14 cellular contexts compared by ENCODE assay signal in genomic region chr5:43314724-43315123, GRCh38. TPM values are rescaled to one million over a fixed set of nuclear protein-coding genes. Genes with fewer than 3 reads are reported as not detected.
DNase-seq lines count a peak whose midpoint lies in the region; ATAC-seq, FAIRE-seq and TF ChIP-seq lines count a peak whose summit lies in the region.
"Had no signal": no experiment of that assay in that cellular context is flagged by ENCODE, and none has a peak within 500 bp of the region (broad histone marks: within the 10 kb centered on the region; RNA-seq: fewer than 3 reads in every experiment).

No MANE protein-coding gene starts in this region.

- H3K27me3 Mint-ChIP-seq in activated T-helper 2 cell treated with anti-CD3 and anti-CD28 coated beads, Interferon-gamma antibody, Interleukin-2, Interleukin-4, amounts not matched to agents 10 μg/mL and 5 μg/mL and 100 μg/mL, durations not matched to agents 14 hours and 24 hours and 36 hours (ENCODE audit: low read depth): no peaks in the 10 kb centered on the region
- H3K27me3 Mint-ChIP-seq in memory B cell: peaks cover 2% of the 10 kb centered on the region
- H3K27me3 Mint-ChIP-seq in naive thymus-derived CD8-positive, alpha-beta T cell: peaks cover 0 to 2% (median 0%) of the 10 kb centered on the region in 5 donors

- POLR2A ChIA-PET in A549 (lab: Yijun Ruan, JAX): interaction anchor here (1.2 to 3.0 kb wide), 2 partner anchors 170 to 193 kb away, joined by 3 to 29 read pairs; partner anchors contain the start of gene TMEM267
- POLR2A ChIA-PET in naive thymus-derived CD8-positive, alpha-beta T cell (lab: Charles Lee): interaction anchor here (1.3 to 3.4 kb wide), 6 partner anchors 193 to 1411 kb away, joined by 4 to 38 read pairs (median 18); partner anchors contain the start of genes RIMOC1 and ZNF131

- H3K9me3 Mint-ChIP-seq in activated T-helper 2 cell treated with anti-CD3 and anti-CD28 coated beads, Interferon-gamma antibody, Interleukin-2, Interleukin-4, amounts not matched to agents 10 μg/mL and 5 μg/mL and 100 μg/mL, durations not matched to agents 14 hours and 24 hours and 36 hours: peaks cover 24% of the 10 kb centered on the region
- H3K9me3 Mint-ChIP-seq in memory B cell: peaks cover 1% of the 10 kb centered on the region
- peaks cover 0 to 3% (median 0%) of the 10 kb centered on the region in 9 donors for H3K9me3 Mint-ChIP-seq in naive thymus-derived CD8-positive, alpha-beta T cell
- H3K9me3 Mint-ChIP-seq: central memory CD8-positive, alpha-beta T cell had no signal

- H3K36me3 Mint-ChIP-seq in activated T-helper 2 cell treated with anti-CD3 and anti-CD28 coated beads, Interferon-gamma antibody, Interleukin-2, Interleukin-4, amounts not matched to agents 10 μg/mL and 5 μg/mL and 100 μg/mL, durations not matched to agents 14 hours and 24 hours and 36 hours (ENCODE audit: low read depth): peaks cover 44% of the 10 kb centered on the region
- H3K36me3 Mint-ChIP-seq in memory B cell: no peaks in the 10 kb centered on the region
- no peaks in the 10 kb centered on the region for H3K36me3 Mint-ChIP-seq in naive thymus-derived CD8-positive, alpha-beta T cell

- no peak for TF ChIP-seq POLR2A in A549 (IDR thresholded peaks at IDR 0.05; ENCODE audit: low read length)

- H3K9ac ChIP-seq in GM23248: no peak overlapping the region

- no peaks in the 10 kb centered on the region for H3K9me2 ChIP-seq in GM23248 (ENCODE audit: insufficient read depth)

- peak in 1 of 2 experiments; percentile 36; a peak in 1 of 5 replicates for TF ChIP-seq EP300 in A549 (IDR thresholded peaks at IDR 0.05)

- H3F3A ChIP-seq in GM23248 (ENCODE audit: insufficient read depth): peaks cover 6% of the 10 kb centered on the region; the same call in 1 of the 2 replicates

- H3K79me2 ChIP-seq in GM23248 (ENCODE audit: insufficient read depth): peaks cover 33% of the 10 kb centered on the region

- H2AFZ ChIP-seq in GM23248: peak overlapping the region; percentile 98; the same call in 1 of the 2 replicates

- H3K4me2 ChIP-seq in A549 (peak overlapping the region; percentile 90), GM23248 (ENCODE audit: unreplicated experiment) (no peak overlapping the region)

- in situ Hi-C loops in GM23248 (cut with MboI): no loop called here

- H3K27ac Mint-ChIP-seq in activated T-helper 2 cell treated with anti-CD3 and anti-CD28 coated beads, Interferon-gamma antibody, Interleukin-2, Interleukin-4, amounts not matched to agents 10 μg/mL and 5 μg/mL and 100 μg/mL, durations not matched to agents 14 hours and 24 hours and 36 hours: peak overlapping the region; percentile 95
- H3K27ac Mint-ChIP-seq in memory B cell: peak overlapping the region; percentile 98
- peak overlapping the region in 5 of 10 donors; percentile 7 to 98 (median 96) for H3K27ac Mint-ChIP-seq in naive thymus-derived CD8-positive, alpha-beta T cell

- no peaks in the 10 kb centered on the region for H3K36me3 ChIP-seq in GM23248 (ENCODE audit: low read depth)
- H3K36me3 ChIP-seq: suprapubic skin had no signal

- no peak for TF ChIP-seq CTCF in A549 (IDR thresholded peaks at IDR 0.05)

- no peaks in the 10 kb centered on the region for H3K9me3 ChIP-seq in A549
- H3K9me3 ChIP-seq in GM23248 (ENCODE audit: low read depth): no peaks in the 10 kb centered on the region
- H3K9me3 ChIP-seq: psoas muscle, suprapubic skin had no signal

- no peaks in the 10 kb centered on the region for H3K27me3 ChIP-seq in GM23248 (replicated peaks; ENCODE audit: insufficient read depth)
- H3K27me3 ChIP-seq: suprapubic skin had no signal

- DNase-seq in A549 (ENCODE audit: low read depth in 1 of 2, low spot score in 1 of 2) (peak in 1 of 2 experiments; percentile 86), GM23248 (no peak), memory B cell (ENCODE audit: low spot score in 2 of 2) (no peak), GM03348 (ENCODE audit: low spot score) (no peak), NCI-H1436 (lab: John Stamatoyannopoulos, UW) (no peak)
- no peak for DNase-seq in activated T-helper 2 cell treated with anti-CD3 and anti-CD28 coated beads, Interferon-gamma antibody, Interleukin-2, Interleukin-4, amounts not matched to agents 10 μg/mL and 5 μg/mL and 100 μg/mL, durations not matched to agents 14 hours and 24 hours and 36 hours (ENCODE audit: low spot score)
- no peak for DNase-seq in naive thymus-derived CD8-positive, alpha-beta T cell
- DNase-seq: islet precursor cell; NCI-H510A; psoas muscle; stimulated activated CD4-positive, alpha-beta T cell treated with anti-CD3 and anti-CD28 coated beads, Interleukin-4, amount 100 ng/mL, for 4 hours had no signal

- 3% methylated on average over 6 of the region's 6 CpGs for WGBS in A549 (ENCODE audit: missing lambda C conversion rate)
- 95 to 97% methylated on average over 6 of the region's 6 CpGs for WGBS in GM23248 (ENCODE audit: low coverage in 1 of 2, low lambda C conversion rate in 2 of 2, missing lambda C conversion rate in 2 of 2), 2 experiments

- H3K27ac ChIP-seq in A549 (peak overlapping the region; percentile 81), GM23248 (no peak overlapping the region)

- intact Hi-C loops in activated T-helper 2 cell treated with anti-CD3 and anti-CD28 coated beads, Interferon-gamma antibody, Interleukin-2, Interleukin-4, amounts not matched to agents 10 μg/mL and 5 μg/mL and 100 μg/mL, durations not matched to agents 14 hours and 24 hours and 36 hours (cut with micrococcal nuclease): loop anchor here (1.0 to 5.0 kb wide), 6 partner anchors 10 to 320 kb away; partner anchors contain the start of gene NNT

- TF ChIP-seq RAD21 in A549 (conservative IDR thresholded peaks at IDR 0.05 in 1 of 2, IDR thresholded peaks at IDR 0.05 in 1 of 2): no peak

- CTCF ChIA-PET in A549 (lab: Yijun Ruan, JAX): interaction anchor here (1.0 to 3.8 kb wide), 4 partner anchors 74 to 406 kb away, joined by 3 to 32 read pairs (median 7); partner anchors contain the start of gene TMEM267

- H3K4me3 ChIP-seq in A549 (peak overlapping the region; percentile 30; the same call in 1 of the 3 replicates), GM23248 (no peak overlapping the region)
- H3K4me3 ChIP-seq: suprapubic skin had no signal

- H4K20me1 ChIP-seq in GM23248 (ENCODE audit: insufficient read depth): no peaks in the 10 kb centered on the region

- peak in 1 of 2 experiments; percentile 20; a peak in 3 of 6 replicates for ATAC-seq in A549
- no peak for ATAC-seq in memory B cell (ENCODE audit: low read depth)
- ATAC-seq in naive thymus-derived CD8-positive, alpha-beta T cell: no peak
- ATAC-seq in GM19452 (IDR thresholded peaks at IDR 0.05; ENCODE audit: unreplicated experiment): no peak
- ATAC-seq: psoas muscle had no signal

- no peak overlapping the region for H3K4me3 Mint-ChIP-seq in activated T-helper 2 cell treated with anti-CD3 and anti-CD28 coated beads, Interferon-gamma antibody, Interleukin-2, Interleukin-4, amounts not matched to agents 10 μg/mL and 5 μg/mL and 100 μg/mL, durations not matched to agents 14 hours and 24 hours and 36 hours (ENCODE audit: low read depth)
- no peak overlapping the region for H3K4me3 Mint-ChIP-seq in memory B cell
- no peak overlapping the region for H3K4me3 Mint-ChIP-seq in naive thymus-derived CD8-positive, alpha-beta T cell

- no peak for FAIRE-seq in A549 (lab: Jason Lieb, UNC)

- peaks cover 46% of the 10 kb centered on the region for H3K4me1 ChIP-seq in A549
- H3K4me1 ChIP-seq in GM23248 (ENCODE audit: insufficient read depth): peaks cover 13% of the 10 kb centered on the region; the same call in 1 of the 2 replicates

- H3K4me1 Mint-ChIP-seq in activated T-helper 2 cell treated with anti-CD3 and anti-CD28 coated beads, Interferon-gamma antibody, Interleukin-2, Interleukin-4, amounts not matched to agents 10 μg/mL and 5 μg/mL and 100 μg/mL, durations not matched to agents 14 hours and 24 hours and 36 hours (ENCODE audit: low read depth): peaks cover 52% of the 10 kb centered on the region
- peaks cover 21% of the 10 kb centered on the region for H3K4me1 Mint-ChIP-seq in memory B cell
- peaks cover 20 to 35% (median 28%) of the 10 kb centered on the region in 4 donors for H3K4me1 Mint-ChIP-seq in naive thymus-derived CD8-positive, alpha-beta T cell

TF ChIP-seq in A549, 52 proteins besides CTCF, POLR2A, EP300 and RAD21:
- TF ChIP-seq MAFK (IDR thresholded peaks at IDR 0.05; ENCODE audit: partially characterized antibody) (peak; percentile 29), GATA3 (IDR thresholded peaks at IDR 0.05; ENCODE audit: borderline replicate concordance) (peak; percentile 97), PHF8 (IDR thresholded peaks at IDR 0.05; ENCODE audit: borderline replicate concordance, low read depth) (no peak), CEBPB (IDR thresholded peaks at IDR 0.05) (peak in 1 of 2 experiments; percentile 82; a peak in 2 of 4 replicates), FOSL2 (IDR thresholded peaks at IDR 0.05) (no peak), FOSL2 (CRISPR knock-in tag; IDR thresholded peaks at IDR 0.05) (peak; percentile 94), FOXS1 (CRISPR knock-in tag; IDR thresholded peaks at IDR 0.05) (peak; percentile 37; the same call in 1 of the 2 replicates), MAX (IDR thresholded peaks at IDR 0.05) (no peak; the same call in 1 of the 2 replicates)

RNA-seq across cellular contexts. Expression of gene HMGCS1, which starts 1.5 kb away (rescaled TPM):
- polyA plus RNA-seq in A549 (2011; rRNA removed) (54.1 and 72.8 TPM in 2 replicates), A549 (2017; fragmentation: RNase III; extraction: RNeasy Plus Mini Kit Qiagen cat#74134 plus additional on column Dnase treatment) (51.3 to 64.8 TPM (median 60.3 TPM) in 3 replicates), GM23248 (2016; fragmentation: Nextera tagmentation; extraction: Ambion mirVana) (5.5 and 6.2 TPM in 2 replicates)
- polyA plus RNA-seq in A549 (2012; cell fraction: cytosol; rRNA removed): 24.9 and 25.0 TPM in 2 replicates
- polyA plus RNA-seq in A549 (2012; cell fraction: nucleus; rRNA removed): 30.2 and 35.3 TPM in 2 replicates
- polyA minus RNA-seq in A549 (2011; rRNA and poly(A)+ RNA removed): 38.6 and 51.9 TPM in 2 replicates
- 10.4 and 14.8 TPM in 2 replicates for total RNA-seq in GM23248 (2014; rRNA removed; shearing (Covaris generic))
- total RNA-seq in activated T-helper 2 cell treated with anti-CD3 and anti-CD28 coated beads, Interferon-gamma antibody, Interleukin-2, Interleukin-4, amounts not matched to agents 10 μg/mL and 5 μg/mL and 100 μg/mL, durations not matched to agents 14 hours and 24 hours and 36 hours: 232 and 233 TPM in 2 replicates
- 10 to 100 TPM; 32.5 to 36.5 TPM for total RNA-seq in naive thymus-derived CD8-positive, alpha-beta T cell
- polyA plus RNA-seq in naive thymus-derived CD8-positive, alpha-beta T cell: 10 to 100 TPM in 1 of 3 donors, 1 to 10 TPM in 2; 4.0 to 11.6 (median 4.2) TPM
